Comparison of ENCODE assay signal across 14 cellular contexts in the genomic region with DNA sequence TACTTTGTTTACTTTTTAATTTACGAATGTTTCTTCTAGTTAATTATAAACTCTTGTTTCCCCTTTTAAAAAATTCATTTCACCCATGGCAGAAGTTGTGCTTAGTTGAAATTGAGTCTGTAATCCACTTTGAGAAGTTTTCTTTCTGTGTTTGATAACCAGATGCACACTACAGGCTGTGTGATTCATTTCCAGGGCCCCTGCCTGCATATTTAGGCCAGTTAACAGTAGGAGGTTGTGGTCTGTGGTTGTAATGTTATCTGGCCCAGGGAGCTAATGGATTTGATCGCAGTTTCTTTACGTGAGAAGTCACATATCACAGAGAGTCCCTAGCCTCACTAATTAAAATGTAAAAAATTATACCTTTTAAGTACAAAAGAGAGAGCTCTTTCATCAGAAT. TPM values are rescaled to one million over a fixed set of nuclear protein-coding genes. Genes with fewer than 3 reads are reported as not detected.
DNase-seq lines count a peak whose midpoint lies in the region; ATAC-seq and TF ChIP-seq lines count a peak whose summit lies in the region.
"Had no signal": no experiment of that assay in that cellular context is flagged by ENCODE, and none has a peak within 500 bp of the region (broad histone marks: within the 10 kb centered on the region; RNA-seq: fewer than 3 reads in every experiment).

No MANE protein-coding gene starts in this region.

- H3K27me3 Mint-ChIP-seq in Calu3 (ENCODE audit: unreplicated experiment) = no peaks in the 10 kb centered on the region

- intact Hi-C loops in Calu3 (cut with micrococcal nuclease; ENCODE audit: unreplicated experiment) = no loop called here
- intact Hi-C loops in right cardiac atrium (cut with DNase I) = no loop called here

- no peaks in the 10 kb centered on the region for H3K4me1 ChIP-seq in right cardiac atrium (ENCODE audit: control insufficient read depth, insufficient read depth, low read length)

- no peaks in the 10 kb centered on the region for H3K9me3 ChIP-seq in right cardiac atrium (ENCODE audit: control insufficient read depth, low read length)
- H3K9me3 ChIP-seq: esophagus muscularis mucosa had no signal

- no peak for TF ChIP-seq CTCF in Calu3 (IDR thresholded peaks at IDR 0.05; ENCODE audit: unreplicated experiment)

- WGBS in right cardiac atrium = 43% methylated on average over 3 of the region's 3 CpGs

- peaks cover 2% of the 10 kb centered on the region for H3K27me3 ChIP-seq in right cardiac atrium (ENCODE audit: control insufficient read depth, insufficient read depth)

- H3K4me3 Mint-ChIP-seq in Calu3 (ENCODE audit: low read depth, unreplicated experiment) = no peak overlapping the region
- H3K4me3 Mint-ChIP-seq: CD14-positive monocyte had no signal

- CTCF ChIA-PET in Calu3 (lab: Charles Lee) = interaction anchor here (1.7 kb wide), 1 partner anchor 29 kb away, joined by 6 read pairs; no protein-coding TSS in a partner anchor

- no peak overlapping the region for H3K27ac ChIP-seq in right cardiac atrium (ENCODE audit: low read length)
- H3K27ac ChIP-seq: esophagus muscularis mucosa, spleen had no signal

- BruUV-seq in Calu3 (replicated peaks; lab: Mats Ljungman, UMichigan) = no TSS peak

- H3K4me3 ChIP-seq in right cardiac atrium (ENCODE audit: low read length) = no peak overlapping the region
- H3K4me3 ChIP-seq: esophagus muscularis mucosa, spleen had no signal

- no peak overlapping the region for H3K27ac Mint-ChIP-seq in Calu3 (ENCODE audit: unreplicated experiment)
- H3K27ac Mint-ChIP-seq: CD14-positive monocyte had no signal

- no peaks in the 10 kb centered on the region for H3K36me3 Mint-ChIP-seq in Calu3 (ENCODE audit: insufficient read depth, unreplicated experiment)
- H3K36me3 Mint-ChIP-seq: CD14-positive monocyte had no signal

- H3K9me3 Mint-ChIP-seq in Calu3 (ENCODE audit: low read depth, unreplicated experiment) = no peaks in the 10 kb centered on the region

- H3K4me1 Mint-ChIP-seq in Calu3 (ENCODE audit: low read depth, unreplicated experiment) = peaks cover 15% of the 10 kb centered on the region

- DNase-seq in Calu3 (peak; percentile 21), M059J (ENCODE audit: low read depth) (peak; percentile 7), SIG-M5 (lab: John Stamatoyannopoulos, UW) (peak; percentile 18), iris pigment epithelial cell (ENCODE audit: low read depth) (peak; percentile 26), NCI-H1105 treated with DMSO at 0.1 percent for 48 hours (lab: John Stamatoyannopoulos, UW) (no peak), right cardiac atrium (no peak)
- DNase-seq: activated CD4-positive, alpha-beta T cell treated with anti-CD3 and anti-CD28 coated beads for 1 hour; central memory CD4-positive, alpha-beta T cell; GOT3; spleen had no signal

- ATAC-seq in HG03135 (IDR thresholded peaks at IDR 0.05; ENCODE audit: unreplicated experiment) (no peak), HG02763 (IDR thresholded peaks at IDR 0.05; ENCODE audit: unreplicated experiment) (no peak), right cardiac atrium (no peak)

RNA-seq across cellular contexts. Expression of a gene that starts 3.3 kb away (rescaled TPM):
- total RNA-seq in Calu3 (2022) = not detected in 2 replicates
- total RNA-seq in M059J (2014; rRNA removed; shearing (Covaris generic)) = not detected in 2 replicates
- under 1 TPM in 3 of 4 donors, not detected in 1; 0.12 to 0.23 (median 0.20) TPM for total RNA-seq in right cardiac atrium
- 0.07 TPM for polyA plus RNA-seq in right cardiac atrium
- polyA plus RNA-seq: CD14-positive monocyte had no signal

Comparison
In these comparisons a context has a peak if more than half of its experiments do, and no peak if none do; other contexts are left out.
1. DNase-seq: peak in Calu3 (single experiment), M059J (single experiment), SIG-M5 (single experiment) and iris pigment epithelial cell (single experiment); none in NCI-H1105 treated with DMSO at 0.1 percent for 48 hours (single experiment) and right cardiac atrium (0 of 3).